30 cellular contexts compared by ENCODE assay signal in the genomic region with DNA sequence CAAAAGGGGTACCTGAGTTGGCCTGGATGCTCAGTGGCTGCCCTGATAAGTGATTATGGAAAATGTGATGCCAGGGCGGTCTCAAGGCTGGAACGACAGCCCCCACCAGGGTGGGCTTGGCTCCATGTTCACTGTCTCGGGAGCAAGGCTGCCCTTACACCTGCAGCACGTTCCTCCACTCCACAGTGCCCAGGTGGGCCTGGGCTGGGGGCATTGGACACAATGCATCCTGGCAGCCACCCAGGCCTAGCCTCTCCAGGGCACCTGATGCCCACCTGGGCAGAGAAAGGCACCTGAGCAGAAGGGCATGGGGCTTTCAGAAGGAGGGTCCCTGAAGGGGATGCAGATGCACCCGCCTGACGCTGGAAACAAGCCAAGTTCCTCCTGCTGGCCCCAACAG.
"Had no signal": no experiment of that assay in that cellular context is flagged by ENCODE, and none has a peak within 500 bp of the region (broad histone marks: within the 10 kb centered on the region; RNA-seq: fewer than 3 reads in every experiment).

No MANE protein-coding gene starts in this region.

- H3K4me1 ChIP-seq: ascending aorta had no signal

- H3K27me3 ChIP-seq: ascending aorta, cardiac muscle cell had no signal

- H3K9me3 ChIP-seq: ascending aorta had no signal

- H3K4me3 ChIP-seq: ascending aorta, cardiac muscle cell had no signal

- H3K36me3 ChIP-seq: ascending aorta, cardiac muscle cell had no signal

- DNase-seq: activated B cell treated with CpG ODN at 0.5 μM for 24 hours; activated CD4-positive, alpha-beta memory T cell treated with anti-CD3 and anti-CD28 coated beads for 36 hours; activated CD4-positive, alpha-beta T cell treated with anti-CD3 and anti-CD28 coated beads for 4 hours; activated CD4-positive, alpha-beta T cell treated with anti-CD3 and anti-CD28 coated beads, Interleukin-2, amount 10 ng/mL, durations not matched to agents 24 days and 14 days; activated CD4-positive, alpha-beta T cell treated with anti-CD3 and anti-CD28 coated beads, Interleukin-2, amount 50 U/mL, for 1 hour; activated CD4-positive, alpha-beta T cell treated with anti-CD3 and anti-CD28 coated beads, Interleukin-2, amount 50 U/mL, for 4 hours; activated CD4-positive, CD25-positive, alpha-beta regulatory T cell treated with anti-CD3 and anti-CD28 coated beads, Interleukin-2, amount 50 U/mL, for 72 hours; activated CD8-positive, alpha-beta memory T cell treated with anti-CD3 and anti-CD28 coated beads, Interleukin-2, amount 50 U/mL, for 4 hours; activated CD8-positive, alpha-beta T cell treated with anti-CD3 and anti-CD28 coated beads for 36 hours; activated effector memory CD4-positive, alpha-beta T cell treated with anti-CD3 and anti-CD28 coated beads, Interleukin-2, amount 50 U/mL, for 16 hours; activated gamma-delta T cell treated with Interleukin-2 at 50 U/mL for 16 hours; activated naive CD4-positive, alpha-beta T cell; activated naive CD4-positive, alpha-beta T cell treated with anti-CD3 and anti-CD28 coated beads, Interleukin-2, amount 10 ng/mL, durations not matched to agents 7 days and 5 days; activated naive CD8-positive, alpha-beta T cell treated with anti-CD3 and anti-CD28 coated beads, Interleukin-2, amount 10 ng/mL, durations not matched to agents 7 days and 5 days; activated naive CD8-positive, alpha-beta T cell treated with anti-CD3 and anti-CD28 coated beads, Interleukin-2, amount 50 U/mL, for 24 hours; activated T-cell treated with anti-CD3 and anti-CD28 coated beads for 4 hours; activated T-cell treated with anti-CD3 and anti-CD28 coated beads, Interleukin-2, amount 50 U/mL, for 1 hour; activated T-cell treated with anti-CD3 and anti-CD28 coated beads, Interleukin-2, amount 50 U/mL, for 4 hours; activated T-cell treated with anti-CD3 and anti-CD28 coated beads, Interleukin-2, amount 50 U/mL, for 72 hours; amygdala; anterior cingulate cortex; caudate nucleus; cerebellar nuclear complex; T-helper 1 cell; T-helper 2 cell; T-helper 9 cell had no signal

- H3K27ac ChIP-seq: ascending aorta, cardiac muscle cell, VCaP had no signal

- ATAC-seq: activated CD8-positive, alpha-beta T cell treated with anti-CD3 and anti-CD28 coated beads for 36 hours; activated naive CD8-positive, alpha-beta T cell treated with anti-CD3 and anti-CD28 coated beads, Interleukin-2, amount 50 U/mL, for 24 hours; activated T-cell treated with anti-CD3 and anti-CD28 coated beads, Interleukin-2, amount 50 U/mL, for 4 hours; activated T-cell treated with anti-CD3 and anti-CD28 coated beads, Interleukin-2, amount 50 U/mL, for 72 hours; activated T-helper 17 cell treated with anti-CD3 and anti-CD28 coated beads, Interleukin-2, amount 50 U/mL, for 72 hours had no signal
